23 cellular contexts compared by ENCODE assay signal in genomic region chr1:9284061-9284460, GRCh38. TPM values are rescaled to one million over a fixed set of nuclear protein-coding genes. Genes with fewer than 3 reads are reported as not detected.
A peak's percentile ranks its signal among the peaks of the same experiment; 100 is the strongest.
DNase-seq lines count a peak whose midpoint lies in the region; ATAC-seq, FAIRE-seq and TF ChIP-seq lines count a peak whose summit lies in the region.
"Had no signal": no experiment of that assay in that cellular context is flagged by ENCODE, and none has a peak within 500 bp of the region (broad histone marks: within the 10 kb centered on the region; RNA-seq: fewer than 3 reads in every experiment).

No MANE protein-coding gene starts in this region.

- TF ChIP-seq CTCF in activated CD8-positive, alpha-beta T cell treated with anti-CD3 and anti-CD28 coated beads for 36 hours (IDR thresholded peaks at IDR 0.05), result no peak
- TF ChIP-seq CTCF in HepG2 (CRISPR knock-in tag; IDR thresholded peaks at IDR 0.05) (no peak), osteoblast (IDR thresholded peaks at IDR 0.05; ENCODE audit: extremely low read depth, low read depth, low read length) (no peak)

- in situ Hi-C loops in HepG2 (cut with HindIII; ENCODE audit: extremely low pct_ligation_motif_present, low pct_unique_long_range_greater_than_20kb), result no loop called here

- H3K27ac ChIP-seq in CD8-positive, alpha-beta memory T cell (ENCODE audit: low read depth, low read length), result no peak overlapping the region
- H3K27ac ChIP-seq in HepG2 (ENCODE audit: extremely low read length, insufficient read depth, low read length) (no peak overlapping the region), osteoblast (ENCODE audit: low read depth, low read length) (no peak overlapping the region)
- H3K27ac ChIP-seq: 22Rv1, VCaP had no signal

- BruUV-seq in HepG2 (replicated peaks; lab: Mats Ljungman, UMichigan), result no TSS peak

- no peak overlapping the region for H3K4me2 ChIP-seq in HepG2 (ENCODE audit: low read depth, low read length)
- H3K4me2 ChIP-seq in osteoblast (ENCODE audit: insufficient read depth, low read length), result no peak overlapping the region
- H3K4me2 ChIP-seq: smooth muscle cell had no signal

- TF ChIP-seq RAD21 in HepG2 (CRISPR knock-in tag; IDR thresholded peaks at IDR 0.05), result no peak

- peak; percentile 81 for DNase-seq in activated CD4-positive, alpha-beta T cell treated with anti-CD3 and anti-CD28 coated beads, Interleukin-2, amount 10 ng/mL, durations not matched to agents 24 days and 14 days
- no peak for DNase-seq in activated CD4-positive, alpha-beta T cell treated with anti-CD3 and anti-CD28 coated beads for 48 hours
- peak in 1 of 5 donors; percentile 34 for DNase-seq in CD8-positive, alpha-beta memory T cell
- DNase-seq in activated CD8-positive, alpha-beta T cell treated with anti-CD3 and anti-CD28 coated beads for 36 hours, result peak; percentile 42
- DNase-seq in HepG2 (ENCODE audit: low spot score) (no peak), COR-L47 (lab: John Stamatoyannopoulos, UW) (no peak), osteoblast (ENCODE audit: insufficient read length, low spot score, missing footprints) (no peak)
- no peak for DNase-seq in activated CD4-positive, CD25-positive, alpha-beta regulatory T cell (lab: John Stamatoyannopoulos, UW)
- DNase-seq: activated CD4-positive, alpha-beta T cell treated with anti-CD3 and anti-CD28 coated beads, Interleukin-2, amount 50 U/mL, for 48 hours; EL; glutamatergic neuron; NCI-H187; NCI-H526 treated with DMSO at 0.1 percent for 48 hours; retina; stimulated activated CD4-positive, alpha-beta T cell treated with anti-CD3 and anti-CD28 coated beads, Interleukin-2, amount 100 ng/mL, for 48 hours; stimulated activated naive CD8-positive, alpha-beta T cell treated with anti-CD3 and anti-CD28 coated beads, Interleukin-15, Interleukin-2, amounts not matched to agents 100 U/mL and 50 U/mL, for 24 hours; trophoblast cell had no signal

- H3K9me3 ChIP-seq in CD8-positive, alpha-beta memory T cell (ENCODE audit: low read length), result peaks cover 6% of the 10 kb centered on the region
- H3K9me3 ChIP-seq in HepG2 (ENCODE audit: low read length), result peaks cover 15% of the 10 kb centered on the region
- peaks cover 3% of the 10 kb centered on the region for H3K9me3 ChIP-seq in osteoblast (ENCODE audit: low read depth, low read length)

- POLR2A ChIA-PET in CD8-positive, alpha-beta memory T cell (lab: Charles Lee), result no interaction called here
- POLR2A ChIA-PET in activated CD8-positive, alpha-beta T cell treated with anti-CD3 and anti-CD28 coated beads for 36 hours (lab: Charles Lee), result interaction anchor here (0.5 kb wide), 1 partner anchor 137 kb away, joined by 4 read pairs; no protein-coding TSS in a partner anchor
- POLR2A ChIA-PET in HepG2 (lab: Yijun Ruan, JAX), result no interaction called here

- H4K20me1 ChIP-seq in HepG2 (ENCODE audit: insufficient read depth, low read length) (no peaks in the 10 kb centered on the region), osteoblast (ENCODE audit: insufficient read depth, low read length) (no peaks in the 10 kb centered on the region)

- H3K4me1 ChIP-seq in CD8-positive, alpha-beta memory T cell (ENCODE audit: insufficient read depth, low read length), result peaks cover 27% of the 10 kb centered on the region
- peaks cover 45% of the 10 kb centered on the region for H3K4me1 ChIP-seq in HepG2 (ENCODE audit: insufficient read depth, low read length)
- peaks cover 32% of the 10 kb centered on the region for H3K4me1 ChIP-seq in osteoblast (ENCODE audit: insufficient read depth, low read length)

- peaks cover 62% of the 10 kb centered on the region for H3K4me1 Mint-ChIP-seq in activated CD4-positive, alpha-beta T cell treated with anti-CD3 and anti-CD28 coated beads, Interleukin-2, amount 10 ng/mL, durations not matched to agents 24 days and 14 days
- H3K4me1 Mint-ChIP-seq in CD8-positive, alpha-beta memory T cell, result peaks cover 53 to 70% (median 62%) of the 10 kb centered on the region in 3 donors
- peaks cover 45% of the 10 kb centered on the region for H3K4me1 Mint-ChIP-seq in activated CD8-positive, alpha-beta T cell treated with anti-CD3 and anti-CD28 coated beads for 36 hours (ENCODE audit: low read depth)

- whole genome bisulfite sequencing in HepG2 (ENCODE audit: low lambda C conversion rate), result 49% methylated on average over 2 of the region's 2 CpGs

- FAIRE-seq in HepG2 (lab: Jason Lieb, UNC), result no peak
- FAIRE-seq: endothelial cell of umbilical vein, H54, K562 had no signal

- H3K27me3 Mint-ChIP-seq in activated CD4-positive, alpha-beta T cell treated with anti-CD3 and anti-CD28 coated beads, Interleukin-2, amount 10 ng/mL, durations not matched to agents 24 days and 14 days, result no peaks in the 10 kb centered on the region
- peaks cover 4 to 6% of the 10 kb centered on the region in 2 donors for H3K27me3 Mint-ChIP-seq in CD8-positive, alpha-beta memory T cell
- no peaks in the 10 kb centered on the region for H3K27me3 Mint-ChIP-seq in activated CD8-positive, alpha-beta T cell treated with anti-CD3 and anti-CD28 coated beads for 36 hours

- no peaks in the 10 kb centered on the region for H3K79me2 ChIP-seq in HepG2 (ENCODE audit: insufficient read depth, low read length)
- H3K79me2 ChIP-seq in osteoblast (ENCODE audit: insufficient read depth, low read length), result no peaks in the 10 kb centered on the region

- TF ChIP-seq POLR2A in HepG2 (IDR thresholded peaks at IDR 0.05; ENCODE audit: insufficient read depth in 1 of 2, low read depth in 2 of 2, low read length in 2 of 2), result no peak

- H3K36me3 ChIP-seq in CD8-positive, alpha-beta memory T cell (ENCODE audit: insufficient read depth, low read length), result no peaks in the 10 kb centered on the region
- no peaks in the 10 kb centered on the region for H3K36me3 ChIP-seq in HepG2 (replicated peaks in 1 of 2; ENCODE audit: control insufficient read depth in 1 of 2, insufficient read depth in 2 of 2, low read length in 2 of 2)
- no peaks in the 10 kb centered on the region for H3K36me3 ChIP-seq in osteoblast (ENCODE audit: insufficient read depth, low read length)

- no peak overlapping the region for H3K9ac ChIP-seq in HepG2 (ENCODE audit: insufficient read depth, low read depth, low read length)

- peaks cover 20% of the 10 kb centered on the region for H3K36me3 Mint-ChIP-seq in activated CD4-positive, alpha-beta T cell treated with anti-CD3 and anti-CD28 coated beads, Interleukin-2, amount 10 ng/mL, durations not matched to agents 24 days and 14 days (ENCODE audit: low read depth)
- peaks cover 0 to 10% (median 0%) of the 10 kb centered on the region in 3 donors for H3K36me3 Mint-ChIP-seq in CD8-positive, alpha-beta memory T cell
- H3K36me3 Mint-ChIP-seq in activated CD8-positive, alpha-beta T cell treated with anti-CD3 and anti-CD28 coated beads for 36 hours (ENCODE audit: low read depth), result peaks cover 2% of the 10 kb centered on the region

- intact Hi-C loops in activated CD4-positive, alpha-beta T cell treated with anti-CD3 and anti-CD28 coated beads, Interleukin-2, amount 10 ng/mL, durations not matched to agents 24 days and 14 days (cut with micrococcal nuclease), result loop anchor here (5.0 kb wide), 1 partner anchor 33 kb away; no protein-coding TSS in a partner anchor
- intact Hi-C loops in activated CD8-positive, alpha-beta T cell treated with anti-CD3 and anti-CD28 coated beads for 36 hours (cut with micrococcal nuclease), result no loop called here
- intact Hi-C loops in HepG2 (cut with micrococcal nuclease; ENCODE audit: unreplicated experiment), result no loop called here

- H2AFZ ChIP-seq in HepG2 (ENCODE audit: low read length) (no peak overlapping the region), osteoblast (ENCODE audit: low read length) (no peak overlapping the region)

- peak overlapping the region; percentile 81 for H3K27ac Mint-ChIP-seq in activated CD4-positive, alpha-beta T cell treated with anti-CD3 and anti-CD28 coated beads, Interleukin-2, amount 10 ng/mL, durations not matched to agents 24 days and 14 days
- H3K27ac Mint-ChIP-seq in CD8-positive, alpha-beta memory T cell, result peak overlapping the region in 6 of 8 donors; percentile 3 to 78 (median 38)
- H3K27ac Mint-ChIP-seq in activated CD8-positive, alpha-beta T cell treated with anti-CD3 and anti-CD28 coated beads for 36 hours, result no peak overlapping the region

- H3K4me3 Mint-ChIP-seq in activated CD4-positive, alpha-beta T cell treated with anti-CD3 and anti-CD28 coated beads, Interleukin-2, amount 10 ng/mL, durations not matched to agents 24 days and 14 days, result peak overlapping the region; percentile 63
- H3K4me3 Mint-ChIP-seq in CD8-positive, alpha-beta memory T cell, result peak overlapping the region; percentile 18 to 74 (median 54)
- H3K4me3 Mint-ChIP-seq in activated CD8-positive, alpha-beta T cell treated with anti-CD3 and anti-CD28 coated beads for 36 hours, result no peak overlapping the region

- ATAC-seq in activated CD8-positive, alpha-beta T cell treated with anti-CD3 and anti-CD28 coated beads for 36 hours, result no peak
- ATAC-seq in HepG2, result no peak
- ATAC-seq: K562; stimulated activated naive CD8-positive, alpha-beta T cell treated with anti-CD3 and anti-CD28 coated beads, Interleukin-15, Interleukin-2, amounts not matched to agents 100 U/mL and 50 U/mL, for 24 hours had no signal

- TF ChIP-seq EP300 in HepG2 (IDR thresholded peaks at IDR 0.05; ENCODE audit: low read depth in 2 of 2, low read length in 2 of 2) (no peak), HepG2 (CRISPR knock-in tag; IDR thresholded peaks at IDR 0.05; ENCODE audit: borderline replicate concordance) (no peak)

- H3K27me3 ChIP-seq in CD8-positive, alpha-beta memory T cell (ENCODE audit: insufficient read depth, low read length, poor library complexity, severe bottlenecking), result no peaks in the 10 kb centered on the region
- H3K27me3 ChIP-seq in HepG2 (ENCODE audit: control insufficient read depth in 1 of 2, insufficient read depth in 2 of 2, low read length in 2 of 2), result no peaks in the 10 kb centered on the region
- H3K27me3 ChIP-seq in osteoblast (ENCODE audit: insufficient read depth, low read length), result no peaks in the 10 kb centered on the region

- peaks cover 20% of the 10 kb centered on the region for H3K9me3 Mint-ChIP-seq in activated CD4-positive, alpha-beta T cell treated with anti-CD3 and anti-CD28 coated beads, Interleukin-2, amount 10 ng/mL, durations not matched to agents 24 days and 14 days
- peaks cover 4 to 31% (median 29%) of the 10 kb centered on the region in 5 donors for H3K9me3 Mint-ChIP-seq in CD8-positive, alpha-beta memory T cell
- peaks cover 17% of the 10 kb centered on the region for H3K9me3 Mint-ChIP-seq in activated CD8-positive, alpha-beta T cell treated with anti-CD3 and anti-CD28 coated beads for 36 hours

- H3K4me3 ChIP-seq in CD8-positive, alpha-beta memory T cell (ENCODE audit: low read length), result no peak overlapping the region
- H3K4me3 ChIP-seq in HepG2 (replicated peaks in 1 of 3; ENCODE audit: insufficient read depth in 1 of 3, low read depth in 2 of 3, low read length in 3 of 3), result no peak overlapping the region
- H3K4me3 ChIP-seq in osteoblast (ENCODE audit: insufficient read depth, low read length), result no peak overlapping the region
- H3K4me3 ChIP-seq: K562, smooth muscle cell had no signal

- CTCF ChIA-PET in CD8-positive, alpha-beta memory T cell (lab: Charles Lee), result interaction anchor here (1.5 to 3.8 kb wide), 2 partner anchors 17 to 207 kb away, joined by 7 to 15 read pairs; no protein-coding TSS in a partner anchor
- CTCF ChIA-PET in activated CD8-positive, alpha-beta T cell treated with anti-CD3 and anti-CD28 coated beads for 36 hours (lab: Charles Lee), result interaction anchor here (2.2 to 6.2 kb wide), 3 partner anchors 16 to 207 kb away, joined by 11 to 35 read pairs (median 18); no protein-coding TSS in a partner anchor
- CTCF ChIA-PET in HepG2 (lab: Yijun Ruan, JAX; ENCODE audit: low intra/inter-chr PET ratio, low total read pairs), result no interaction called here

RNA-seq across cellular contexts. Expression of gene SPSB1, which starts 8.6 kb away (rescaled TPM):
- total RNA-seq in activated CD4-positive, alpha-beta T cell treated with anti-CD3 and anti-CD28 coated beads, Interleukin-2, amount 10 ng/mL, durations not matched to agents 24 days and 14 days, result 4.8 and 6.2 TPM in 2 replicates
- 1 to 10 TPM in 1 of 2 experiments, under 1 TPM in 1; 0.92 to 1.2 TPM for total RNA-seq in CD8-positive, alpha-beta memory T cell
- 2.8 TPM for polyA plus RNA-seq in CD8-positive, alpha-beta memory T cell
- total RNA-seq in activated CD8-positive, alpha-beta T cell treated with anti-CD3 and anti-CD28 coated beads for 36 hours, result 1 to 10 TPM; 1.1 to 1.5 TPM
- total RNA-seq in HepG2 (2016; rRNA removed; fragmentation: Illumina TruSeq; extraction: Trizol) (5.0 and 7.1 TPM in 2 replicates), osteoblast (14.7 and 23.2 TPM in 2 replicates)
- 2.4 and 2.5 TPM in 2 replicates for total RNA-seq in HepG2 (2016; cell fraction: cytosol; rRNA removed; fragmentation: Illumina TruSeq; extraction: Trizol; ENCODE audit: low read depth)
- total RNA-seq in HepG2 (2016; cell fraction: insoluble cytoplasmic fraction; rRNA removed; fragmentation: Illumina TruSeq; extraction: Trizol), result 5.2 and 5.8 TPM in 2 replicates
- total RNA-seq in HepG2 (2016; cell fraction: membrane; rRNA removed; fragmentation: Illumina TruSeq; extraction: Trizol), result 4.4 and 5.9 TPM in 2 replicates
- 4.3 and 4.4 TPM in 2 replicates for total RNA-seq in HepG2 (2016; cell fraction: nucleus; rRNA removed; fragmentation: Illumina TruSeq; extraction: Trizol)
- polyA plus RNA-seq in HepG2 (2011; rRNA removed), result 8.0 and 10.9 TPM in 2 replicates
- 8.1 and 8.5 TPM in 2 replicates for polyA plus RNA-seq in HepG2 (2011; cell fraction: cytosol; rRNA removed)
- 5.1 TPM in 2 replicates for polyA plus RNA-seq in HepG2 (2011; cell fraction: nucleus; rRNA removed)
- 4.0 and 7.7 TPM in 2 replicates for polyA plus RNA-seq in HepG2 (2012)
- 1.9 and 2.2 TPM in 2 replicates for polyA plus RNA-seq in HepG2 (2016; cell fraction: cytosol; fragmentation: Illumina TruSeq; extraction: Trizol; ENCODE audit: low read depth)
- polyA plus RNA-seq in HepG2 (2016; cell fraction: insoluble cytoplasmic fraction; fragmentation: Illumina TruSeq; extraction: Trizol; ENCODE audit: low read depth), result 7.3 and 7.8 TPM in 2 replicates
- 3.9 and 4.2 TPM in 2 replicates for polyA plus RNA-seq in HepG2 (2016; cell fraction: membrane; fragmentation: Illumina TruSeq; extraction: Trizol; ENCODE audit: low read depth)
- 3.9 and 4.4 TPM in 2 replicates for polyA plus RNA-seq in HepG2 (2016; cell fraction: nucleus; fragmentation: Illumina TruSeq; extraction: Trizol; ENCODE audit: insufficient read depth, low read depth)
- 9.2 and 17.1 TPM in 2 replicates for polyA minus RNA-seq in HepG2 (2011; rRNA and poly(A)+ RNA removed; ENCODE audit: low replicate concordance)
- 3.6 and 6.4 TPM in 2 replicates for polyA minus RNA-seq in HepG2 (2011; cell fraction: cytosol; rRNA and poly(A)+ RNA removed)
- polyA minus RNA-seq in HepG2 (2011; cell fraction: nucleus; rRNA and poly(A)+ RNA removed), result 3.1 and 4.2 TPM in 2 replicates

RNA-seq across cellular contexts. Expression of gene H6PD, which starts 49.5 kb away (rescaled TPM):
- 17.4 and 17.7 TPM in 2 replicates for total RNA-seq in activated CD4-positive, alpha-beta T cell treated with anti-CD3 and anti-CD28 coated beads, Interleukin-2, amount 10 ng/mL, durations not matched to agents 24 days and 14 days
- 1 to 10 TPM; 7.8 to 7.9 TPM for total RNA-seq in CD8-positive, alpha-beta memory T cell
- 11.6 TPM for polyA plus RNA-seq in CD8-positive, alpha-beta memory T cell
- 1 to 10 TPM; 7.5 to 7.8 TPM for total RNA-seq in activated CD8-positive, alpha-beta T cell treated with anti-CD3 and anti-CD28 coated beads for 36 hours
- total RNA-seq in HepG2 (2016; rRNA removed; fragmentation: Illumina TruSeq; extraction: Trizol) (6.3 and 9.3 TPM in 2 replicates), osteoblast (45.1 and 51.4 TPM in 2 replicates)
- total RNA-seq in HepG2 (2016; cell fraction: cytosol; rRNA removed; fragmentation: Illumina TruSeq; extraction: Trizol; ENCODE audit: low read depth), result 0.79 and 0.81 TPM in 2 replicates
- total RNA-seq in HepG2 (2016; cell fraction: insoluble cytoplasmic fraction; rRNA removed; fragmentation: Illumina TruSeq; extraction: Trizol), result 5.4 and 9.4 TPM in 2 replicates
- total RNA-seq in HepG2 (2016; cell fraction: membrane; rRNA removed; fragmentation: Illumina TruSeq; extraction: Trizol), result 2.5 TPM in 2 replicates
- 10.0 and 12.1 TPM in 2 replicates for total RNA-seq in HepG2 (2016; cell fraction: nucleus; rRNA removed; fragmentation: Illumina TruSeq; extraction: Trizol)
- 14.1 and 21.5 TPM in 2 replicates for polyA plus RNA-seq in HepG2 (2011; rRNA removed)
- polyA plus RNA-seq in HepG2 (2011; cell fraction: cytosol; rRNA removed), result 13.3 and 14.5 TPM in 2 replicates
- polyA plus RNA-seq in HepG2 (2011; cell fraction: nucleus; rRNA removed), result 26.3 and 26.5 TPM in 2 replicates
- polyA plus RNA-seq in HepG2 (2012), result 10.8 and 11.1 TPM in 2 replicates
- 0.36 TPM in 2 replicates for polyA plus RNA-seq in HepG2 (2016; cell fraction: cytosol; fragmentation: Illumina TruSeq; extraction: Trizol; ENCODE audit: low read depth)
- polyA plus RNA-seq in HepG2 (2016; cell fraction: insoluble cytoplasmic fraction; fragmentation: Illumina TruSeq; extraction: Trizol; ENCODE audit: low read depth), result 4.2 and 4.6 TPM in 2 replicates
- 0.93 and 0.94 TPM in 2 replicates for polyA plus RNA-seq in HepG2 (2016; cell fraction: membrane; fragmentation: Illumina TruSeq; extraction: Trizol; ENCODE audit: low read depth)
- 15.4 and 16.8 TPM in 2 replicates for polyA plus RNA-seq in HepG2 (2016; cell fraction: nucleus; fragmentation: Illumina TruSeq; extraction: Trizol; ENCODE audit: insufficient read depth, low read depth)
- polyA minus RNA-seq in HepG2 (2011; rRNA and poly(A)+ RNA removed; ENCODE audit: low replicate concordance), result 2.9 and 31.0 TPM in 2 replicates
- polyA minus RNA-seq in HepG2 (2011; cell fraction: cytosol; rRNA and poly(A)+ RNA removed), result 14.3 and 18.7 TPM in 2 replicates
- polyA minus RNA-seq in HepG2 (2011; cell fraction: nucleus; rRNA and poly(A)+ RNA removed), result 7.9 and 11.3 TPM in 2 replicates

Comparison
In these comparisons a context has a peak if more than half of its experiments do, and no peak if none do; other contexts are left out.
1. DNase-seq: peak in activated CD4-positive, alpha-beta T cell treated with anti-CD3 and anti-CD28 coated beads, Interleukin-2, amount 10 ng/mL, durations not matched to agents 24 days and 14 days (single experiment) and activated CD8-positive, alpha-beta T cell treated with anti-CD3 and anti-CD28 coated beads for 36 hours (single experiment); none in activated CD4-positive, alpha-beta T cell treated with anti-CD3 and anti-CD28 coated beads for 48 hours (single experiment), HepG2 (single experiment), COR-L47 (single experiment), osteoblast (single experiment) and activated CD4-positive, CD25-positive, alpha-beta regulatory T cell (0 of 4).